In genomic region chr13:113735750-113736149, GRCh38 we compare ENCODE assay signal across 15 cellular contexts. TPM values are rescaled to one million over a fixed set of nuclear protein-coding genes. Genes with fewer than 3 reads are reported as not detected.
DNase-seq lines count a peak whose midpoint lies in the region; ATAC-seq, FAIRE-seq and TF ChIP-seq lines count a peak whose summit lies in the region.
"Had no signal": no experiment of that assay in that cellular context is flagged by ENCODE, and none has a peak within 500 bp of the region (broad histone marks: within the 10 kb centered on the region; RNA-seq: fewer than 3 reads in every experiment).

No MANE protein-coding gene starts in this region.

- FAIRE-seq in HepG2 (lab: Jason Lieb, UNC), result no peak
- FAIRE-seq: A204.1, GM19239, H1 had no signal

- no peak for TF ChIP-seq RAD21 in HepG2 (CRISPR knock-in tag; IDR thresholded peaks at IDR 0.05)

- intact Hi-C loops in HepG2 (cut with micrococcal nuclease; ENCODE audit: unreplicated experiment) (no loop called here), spleen (cut with DNase I; ENCODE audit: low total_unique reads) (no loop called here)

- H3K4me1 ChIP-seq in BE2C (no peaks in the 10 kb centered on the region), HepG2 (ENCODE audit: insufficient read depth, low read length) (peaks cover 18% of the 10 kb centered on the region), spleen (peaks cover 0 to 12% (median 0%) of the 10 kb centered on the region in 6 donors)
- peaks cover 53 to 82% (median 75%) of the 10 kb centered on the region in 10 experiments for H3K4me1 ChIP-seq in BLaER1 treated with 17β-estradiol and CSF1 and Interleukin-3, amounts not matched to agents 10 nM and 100 nM
- H3K4me1 ChIP-seq: HAP-1 had no signal

- POLR2A ChIA-PET in HepG2 (lab: Yijun Ruan, JAX), result interaction anchor here (1.1 to 1.4 kb wide), 2 partner anchors 11 kb away, joined by 3 to 8 read pairs; no protein-coding TSS in a partner anchor

- CTCF ChIA-PET in HepG2 (lab: Yijun Ruan, JAX; ENCODE audit: low intra/inter-chr PET ratio, low total read pairs), result no interaction called here

- no peaks in the 10 kb centered on the region for H3K36me3 ChIP-seq in BE2C
- H3K36me3 ChIP-seq in BLaER1 treated with 17β-estradiol and CSF1 and Interleukin-3, amounts not matched to agents 10 nM and 100 nM, result no peaks in the 10 kb centered on the region
- H3K36me3 ChIP-seq in HepG2 (replicated peaks in 1 of 2; ENCODE audit: control insufficient read depth in 1 of 2, insufficient read depth in 2 of 2, low read length in 2 of 2), result no peaks in the 10 kb centered on the region
- no peaks in the 10 kb centered on the region for H3K36me3 ChIP-seq in spleen
- H3K36me3 ChIP-seq: HAP-1 had no signal

- no peak overlapping the region for H3K27ac ChIP-seq in BLaER1 treated with 17β-estradiol and CSF1 and Interleukin-3, amounts not matched to agents 10 nM and 100 nM
- H3K27ac ChIP-seq in HepG2 (ENCODE audit: extremely low read length, insufficient read depth, low read length) (no peak overlapping the region), spleen (no peak overlapping the region)

- no peak for TF ChIP-seq EP300 in HepG2 (IDR thresholded peaks at IDR 0.05; ENCODE audit: low read depth in 2 of 2, low read length in 2 of 2)
- no peak for TF ChIP-seq EP300 in HepG2 (CRISPR knock-in tag; IDR thresholded peaks at IDR 0.05; ENCODE audit: borderline replicate concordance)

- no peak overlapping the region for H2AFZ ChIP-seq in HepG2 (ENCODE audit: low read length)

- H3K79me2 ChIP-seq in HepG2 (ENCODE audit: insufficient read depth, low read length), result no peaks in the 10 kb centered on the region

- TF ChIP-seq CTCF in BE2C (IDR thresholded peaks at IDR 0.05; ENCODE audit: low read depth, low read length) (no peak), HepG2 (CRISPR knock-in tag; IDR thresholded peaks at IDR 0.05) (no peak), spleen (IDR thresholded peaks at IDR 0.05 in 8 of 11, conservative IDR thresholded peaks at IDR 0.05 in 3 of 11) (no peak)

- H3K9me3 ChIP-seq in BE2C, result no peaks in the 10 kb centered on the region
- peaks cover 0 to 8% (median 0%) of the 10 kb centered on the region in 11 experiments; a peak in 8 of 22 replicates for H3K9me3 ChIP-seq in BLaER1 treated with 17β-estradiol and CSF1 and Interleukin-3, amounts not matched to agents 10 nM and 100 nM (replicated peaks in 1 of 11)
- H3K9me3 ChIP-seq in HepG2 (ENCODE audit: low read length), result no peaks in the 10 kb centered on the region
- H3K9me3 ChIP-seq in spleen, result no peaks in the 10 kb centered on the region
- H3K9me3 ChIP-seq: HAP-1 had no signal

- TF ChIP-seq POLR2A in HepG2 (IDR thresholded peaks at IDR 0.05; ENCODE audit: insufficient read depth in 1 of 2, low read depth in 2 of 2, low read length in 2 of 2) (no peak), spleen (IDR thresholded peaks at IDR 0.05) (no peak)

- in situ Hi-C loops in HepG2 (cut with HindIII; ENCODE audit: extremely low pct_ligation_motif_present, low pct_unique_long_range_greater_than_20kb), result no loop called here

- H3K27me3 ChIP-seq in BE2C, result peaks cover 11% of the 10 kb centered on the region
- H3K27me3 ChIP-seq in BLaER1 treated with 17β-estradiol and CSF1 and Interleukin-3, amounts not matched to agents 10 nM and 100 nM, result peaks cover 40 to 89% (median 56%) of the 10 kb centered on the region in 11 experiments
- H3K27me3 ChIP-seq in HepG2 (ENCODE audit: control insufficient read depth in 1 of 2, insufficient read depth in 2 of 2, low read length in 2 of 2), result peaks cover 5 to 22% of the 10 kb centered on the region in 2 experiments; a peak in 4 of 5 replicates
- H3K27me3 ChIP-seq in spleen (replicated peaks in 1 of 7), result peaks cover 0 to 48% (median 13%) of the 10 kb centered on the region in 7 donors

- H4K20me1 ChIP-seq in BLaER1 treated with 17β-estradiol and CSF1 and Interleukin-3, amounts not matched to agents 10 nM and 100 nM, result peaks cover 0 to 60% (median 25%) of the 10 kb centered on the region in 11 experiments; a peak in 17 of 22 replicates
- no peaks in the 10 kb centered on the region for H4K20me1 ChIP-seq in HepG2 (ENCODE audit: insufficient read depth, low read length)

- no TSS peak for BruUV-seq in HepG2 (replicated peaks; lab: Mats Ljungman, UMichigan)

- ATAC-seq in HepG2, result peak; percentile 4; the same call in 1 of the 3 replicates

- H3K4me2 ChIP-seq in BLaER1 treated with 17β-estradiol and CSF1 and Interleukin-3, amounts not matched to agents 10 nM and 100 nM, result peak overlapping the region; percentile 32 to 93 (median 80); a peak in 21 of 22 replicates
- H3K4me2 ChIP-seq in HepG2 (ENCODE audit: low read depth, low read length), result peak overlapping the region; percentile 77

- H3K9ac ChIP-seq in BLaER1 treated with 17β-estradiol and CSF1 and Interleukin-3, amounts not matched to agents 10 nM and 100 nM, result 0 out of 22 replicates have a peak overlapping the region, but pooled peaks of 1 of the 11 experiments have one; percentile 4
- H3K9ac ChIP-seq in HepG2 (ENCODE audit: insufficient read depth, low read depth, low read length), result no peak overlapping the region

- DNase-seq in BE2C, result peak; percentile 4
- no peak for DNase-seq in HepG2 (ENCODE audit: low spot score)
- DNase-seq in spleen, result peak; percentile 58
- DNase-seq in activated naive CD4-positive, alpha-beta T cell treated with anti-CD3 and anti-CD28 coated beads, Interleukin-2, amount 50 U/mL, for 16 hours, result no peak
- no peak for DNase-seq in activated naive CD4-positive, alpha-beta T cell treated with Interleukin-2 at 50 U/mL for 16 hours
- DNase-seq in HCEC 1CT, result no peak
- DNase-seq: Caco-2, DMS53, HFFc6 had no signal

- WGBS in HepG2 (ENCODE audit: low lambda C conversion rate), result no CpG with 5 or more reads among the region's 14 CpGs
- WGBS in spleen, 5 donors, result 88 to 94% (median 90%) methylated on average over 3 to 14 of the region's 14 CpGs

- H3K4me3 ChIP-seq in BE2C (ENCODE audit: low read depth, low read length) (no peak overlapping the region), HepG2 (replicated peaks in 1 of 3; ENCODE audit: insufficient read depth in 1 of 3, low read depth in 2 of 3, low read length in 3 of 3) (peak overlapping the region in 1 of 3 experiments; percentile 58; a peak in 1 of 6 replicates), spleen (no peak overlapping the region)
- H3K4me3 ChIP-seq in BLaER1 treated with 17β-estradiol and CSF1 and Interleukin-3, amounts not matched to agents 10 nM and 100 nM, result no peak overlapping the region; a peak in 2 of 20 replicates
- H3K4me3 ChIP-seq: HAP-1 had no signal

TF ChIP-seq in HepG2, 621 proteins besides CTCF, POLR2A, EP300 and RAD21:
- 0 out of 2 replicates have a peak, but pooled peaks have one; percentile 2 for TF ChIP-seq TFDP1 (CRISPR knock-in tag; IDR thresholded peaks at IDR 0.05; ENCODE audit: borderline replicate concordance)
- TF ChIP-seq DDIT3 (CRISPR knock-in tag; IDR thresholded peaks at IDR 0.05), result no peak
- peak; percentile 35; the same call in 1 of the 2 replicates for TF ChIP-seq MEIS2 (CRISPR knock-in tag; IDR thresholded peaks at IDR 0.05)
TF ChIP-seq in HepG2: peak in this region for 2.

RNA-seq across cellular contexts. Expression of gene TMEM255B, which starts 23.3 kb away (rescaled TPM):
- 0.14 TPM for polyA plus RNA-seq in BE2C (2012; ENCODE audit: insufficient read depth, insufficient read length, low read depth)
- total RNA-seq in HepG2 (2016; rRNA removed; fragmentation: Illumina TruSeq; extraction: Trizol) (0.03 TPM in 1 of 2 replicates, not detected in the other), spleen (10 to 100 TPM in 6 of 7 donors, 1 to 10 TPM in 1; 5.7 to 26.9 (median 22.2) TPM)
- total RNA-seq in HepG2 (2016; cell fraction: cytosol; rRNA removed; fragmentation: Illumina TruSeq; extraction: Trizol; ENCODE audit: low read depth), result not detected in 2 replicates
- not detected in 2 replicates for total RNA-seq in HepG2 (2016; cell fraction: insoluble cytoplasmic fraction; rRNA removed; fragmentation: Illumina TruSeq; extraction: Trizol)
- not detected in 2 replicates for total RNA-seq in HepG2 (2016; cell fraction: membrane; rRNA removed; fragmentation: Illumina TruSeq; extraction: Trizol)
- total RNA-seq in HepG2 (2016; cell fraction: nucleus; rRNA removed; fragmentation: Illumina TruSeq; extraction: Trizol), result not detected in 2 replicates
- polyA plus RNA-seq in HepG2 (2011; rRNA removed) (0.01 TPM in 1 of 2 replicates, not detected in the other), spleen (10 to 100 TPM in 2 of 3 donors, 1 to 10 TPM in 1; 6.0 to 13.0 (median 10.3) TPM)
- polyA plus RNA-seq in HepG2 (2011; cell fraction: cytosol; rRNA removed), result 0.01 and 0.12 TPM in 2 replicates
- polyA plus RNA-seq in HepG2 (2011; cell fraction: nucleus; rRNA removed), result 0.02 and 0.03 TPM in 2 replicates
- polyA plus RNA-seq in HepG2 (2012), result 0.11 TPM in 1 of 2 replicates, not detected in the other
- polyA plus RNA-seq in HepG2 (2016; cell fraction: cytosol; fragmentation: Illumina TruSeq; extraction: Trizol; ENCODE audit: low read depth), result not detected in 2 replicates
- not detected in 2 replicates for polyA plus RNA-seq in HepG2 (2016; cell fraction: insoluble cytoplasmic fraction; fragmentation: Illumina TruSeq; extraction: Trizol; ENCODE audit: low read depth)
- polyA plus RNA-seq in HepG2 (2016; cell fraction: membrane; fragmentation: Illumina TruSeq; extraction: Trizol; ENCODE audit: low read depth), result not detected in 2 replicates
- polyA plus RNA-seq in HepG2 (2016; cell fraction: nucleus; fragmentation: Illumina TruSeq; extraction: Trizol; ENCODE audit: insufficient read depth, low read depth), result not detected in 2 replicates
- polyA minus RNA-seq in HepG2 (2011; rRNA and poly(A)+ RNA removed; ENCODE audit: low replicate concordance), result not detected in 2 replicates
- polyA minus RNA-seq in HepG2 (2011; cell fraction: cytosol; rRNA and poly(A)+ RNA removed), result not detected in 2 replicates
- polyA minus RNA-seq in HepG2 (2011; cell fraction: nucleus; rRNA and poly(A)+ RNA removed), result 0.12 and 0.13 TPM in 2 replicates
- polyA plus RNA-seq: CD8-positive, alpha-beta memory T cell had no signal

Comparison
In these comparisons a context has a peak if more than half of its experiments do, and no peak if none do; other contexts are left out.
1. DNase-seq: peak in BE2C (single experiment) and spleen (single experiment); none in HepG2 (single experiment), activated naive CD4-positive, alpha-beta T cell treated with anti-CD3 and anti-CD28 coated beads, Interleukin-2, amount 50 U/mL, for 16 hours (single experiment), activated naive CD4-positive, alpha-beta T cell treated with Interleukin-2 at 50 U/mL for 16 hours (single experiment) and HCEC 1CT (single experiment).
2. RNA of gene TMEM255B, which starts 23.3 kb away (total RNA-seq): 5.7 to 26.9 TPM in spleen; 0.03 TPM in HepG2; every median in the first group is over 4 times any median in the second.